7 cellular contexts compared by ENCODE assay signal in genomic region chr11:68328374-68329091, GRCh38. TPM values are rescaled to one million over a fixed set of nuclear protein-coding genes. Genes with fewer than 3 reads are reported as not detected.
DNase-seq lines count a peak whose midpoint lies in the region; ATAC-seq and TF ChIP-seq lines count a peak whose summit lies in the region.

No MANE protein-coding gene starts in this region.

- H3K36me3 ChIP-seq in hepatocyte (replicated peaks; ENCODE audit: insufficient read depth, low read depth) (no peaks in the 10 kb centered on the region), WERI-Rb-1 (no peaks in the 10 kb centered on the region)

- WGBS in hepatocyte (ENCODE audit: low lambda C conversion rate, missing lambda C conversion rate) = 35% methylated on average over 25 of the region's 25 CpGs

- no peaks in the 10 kb centered on the region for H3K9me3 ChIP-seq in hepatocyte (ENCODE audit: low read depth)
- H3K9me3 ChIP-seq in WERI-Rb-1 (ENCODE audit: severe bottlenecking) = no peaks in the 10 kb centered on the region

- H3K4me1 ChIP-seq in hepatocyte (ENCODE audit: insufficient read depth) = peaks cover 75% of the 10 kb centered on the region

- H3K4me3 ChIP-seq in hepatocyte (no peak overlapping the region), WERI-Rb-1 (ENCODE audit: low read depth, low read length) (no peak overlapping the region)

- in situ Hi-C loops in KBM-7 (cut with MboI; ENCODE audit: low pct_unique_long_range_greater_than_20kb, low sequenced_read_pairs) = no loop called here

- H4K20me1 ChIP-seq in hepatocyte (ENCODE audit: insufficient read depth, poor library complexity, severe bottlenecking) = peaks cover 17% of the 10 kb centered on the region

- TF ChIP-seq CTCF in hepatocyte (IDR thresholded peaks at IDR 0.05; ENCODE audit: poor library complexity) = no peak
- no peak for TF ChIP-seq CTCF in WERI-Rb-1 (IDR thresholded peaks at IDR 0.05; ENCODE audit: low read depth, low read length)

- no peak for ATAC-seq in HG02870 (IDR thresholded peaks at IDR 0.05; ENCODE audit: unreplicated experiment)
- no peak for ATAC-seq in HG03097 (IDR thresholded peaks at IDR 0.05; ENCODE audit: low FRiP score, unreplicated experiment)

- H3K27me3 ChIP-seq in hepatocyte (no peaks in the 10 kb centered on the region), WERI-Rb-1 (ENCODE audit: insufficient read depth, low read depth, severe bottlenecking) (no peaks in the 10 kb centered on the region)

- H2AFZ ChIP-seq in hepatocyte = no peak overlapping the region

- peak overlapping the region; percentile 86 for H3K27ac ChIP-seq in hepatocyte
- no peak overlapping the region for H3K27ac ChIP-seq in WERI-Rb-1

- DNase-seq in KBM-7 (peak; percentile 92), UCSD-AML1 (lab: John Stamatoyannopoulos, UW; ENCODE audit: unreplicated experiment) (peak; percentile 84), hepatocyte (ENCODE audit: low spot score) (peak; percentile 68), WERI-Rb-1 (no peak)
- peak; percentile 21 for DNase-seq in stimulated activated CD8-positive, alpha-beta memory T cell treated with anti-CD3 and anti-CD28 coated beads, Interleukin-4, amount 100 ng/mL, for 24 hours (ENCODE audit: low read depth)

- H3K79me2 ChIP-seq in hepatocyte = peaks cover 93% of the 10 kb centered on the region

- no peaks in the 10 kb centered on the region for H3K9me2 ChIP-seq in hepatocyte (replicated peaks; ENCODE audit: insufficient read depth)

- peak overlapping the region; percentile 64 for H3K4me2 ChIP-seq in hepatocyte

RNA-seq across cellular contexts. Expression of gene LRP5, which starts 16.1 kb away (rescaled TPM):
- total RNA-seq in hepatocyte = 34.4 and 43.9 TPM in 2 replicates
- polyA plus RNA-seq in hepatocyte = 39.9 and 54.3 TPM in 2 replicates

RNA-seq across cellular contexts. Expression of gene C11orf24, which starts 56.8 kb away (rescaled TPM):
- total RNA-seq in hepatocyte = 42.8 and 55.6 TPM in 2 replicates
- 76.2 TPM in 2 replicates for polyA plus RNA-seq in hepatocyte
